2 cellular contexts compared by ENCODE assay signal in the genomic region with DNA sequence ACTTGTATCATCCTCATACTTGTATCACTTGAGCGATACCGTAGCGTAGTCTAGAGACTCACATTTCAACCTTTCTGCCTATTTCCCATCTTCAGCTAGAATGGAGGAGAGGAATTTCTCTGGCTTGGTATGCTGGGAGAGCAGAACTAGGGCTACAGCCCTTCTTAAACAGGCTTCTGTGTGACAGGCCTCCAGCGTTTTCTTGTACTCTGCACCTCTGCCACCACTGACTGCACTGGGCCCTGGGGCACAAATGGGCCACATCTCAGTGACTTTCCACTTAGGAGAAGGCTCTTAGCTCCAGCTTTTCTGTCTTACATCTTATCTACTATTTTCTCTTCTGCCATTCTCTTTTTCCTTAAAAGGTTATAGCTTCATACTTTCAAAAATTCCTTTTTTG.
TF ChIP-seq lines count a peak whose summit lies in the region.

No MANE protein-coding gene starts in this region.

TF ChIP-seq in GM23338, 12 proteins besides CTCF, POLR2A, EP300 and RAD21:
- TF ChIP-seq POLR2AphosphoS5 (IDR thresholded peaks at IDR 0.05; ENCODE audit: low read depth) (no peak), ZNF462 (CRISPR knock-in tag; IDR thresholded peaks at IDR 0.05) (no peak), NANOG (IDR thresholded peaks at IDR 0.05; ENCODE audit: borderline replicate concordance) (no peak)
- TF ChIP-seq, protein P1, sequence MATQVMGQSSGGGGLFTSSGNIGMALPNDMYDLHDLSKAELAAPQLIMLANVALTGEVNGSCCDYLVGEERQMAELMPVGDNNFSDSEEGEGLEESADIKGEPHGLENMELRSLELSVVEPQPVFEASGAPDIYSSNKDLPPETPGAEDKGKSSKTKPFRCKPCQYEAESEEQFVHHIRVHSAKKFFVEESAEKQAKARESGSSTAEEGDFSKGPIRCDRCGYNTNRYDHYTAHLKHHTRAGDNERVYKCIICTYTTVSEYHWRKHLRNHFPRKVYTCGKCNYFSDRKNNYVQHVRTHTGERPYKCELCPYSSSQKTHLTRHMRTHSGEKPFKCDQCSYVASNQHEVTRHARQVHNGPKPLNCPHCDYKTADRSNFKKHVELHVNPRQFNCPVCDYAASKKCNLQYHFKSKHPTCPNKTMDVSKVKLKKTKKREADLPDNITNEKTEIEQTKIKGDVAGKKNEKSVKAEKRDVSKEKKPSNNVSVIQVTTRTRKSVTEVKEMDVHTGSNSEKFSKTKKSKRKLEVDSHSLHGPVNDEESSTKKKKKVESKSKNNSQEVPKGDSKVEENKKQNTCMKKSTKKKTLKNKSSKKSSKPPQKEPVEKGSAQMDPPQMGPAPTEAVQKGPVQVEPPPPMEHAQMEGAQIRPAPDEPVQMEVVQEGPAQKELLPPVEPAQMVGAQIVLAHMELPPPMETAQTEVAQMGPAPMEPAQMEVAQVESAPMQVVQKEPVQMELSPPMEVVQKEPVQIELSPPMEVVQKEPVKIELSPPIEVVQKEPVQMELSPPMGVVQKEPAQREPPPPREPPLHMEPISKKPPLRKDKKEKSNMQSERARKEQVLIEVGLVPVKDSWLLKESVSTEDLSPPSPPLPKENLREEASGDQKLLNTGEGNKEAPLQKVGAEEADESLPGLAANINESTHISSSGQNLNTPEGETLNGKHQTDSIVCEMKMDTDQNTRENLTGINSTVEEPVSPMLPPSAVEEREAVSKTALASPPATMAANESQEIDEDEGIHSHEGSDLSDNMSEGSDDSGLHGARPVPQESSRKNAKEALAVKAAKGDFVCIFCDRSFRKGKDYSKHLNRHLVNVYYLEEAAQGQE (IDR thresholded peaks at IDR 0.05; ENCODE audit: unreplicated experiment), result no peak
- TF ChIP-seq, protein P2, sequence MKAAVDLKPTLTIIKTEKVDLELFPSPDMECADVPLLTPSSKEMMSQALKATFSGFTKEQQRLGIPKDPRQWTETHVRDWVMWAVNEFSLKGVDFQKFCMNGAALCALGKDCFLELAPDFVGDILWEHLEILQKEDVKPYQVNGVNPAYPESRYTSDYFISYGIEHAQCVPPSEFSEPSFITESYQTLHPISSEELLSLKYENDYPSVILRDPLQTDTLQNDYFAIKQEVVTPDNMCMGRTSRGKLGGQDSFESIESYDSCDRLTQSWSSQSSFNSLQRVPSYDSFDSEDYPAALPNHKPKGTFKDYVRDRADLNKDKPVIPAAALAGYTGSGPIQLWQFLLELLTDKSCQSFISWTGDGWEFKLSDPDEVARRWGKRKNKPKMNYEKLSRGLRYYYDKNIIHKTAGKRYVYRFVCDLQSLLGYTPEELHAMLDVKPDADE (IDR thresholded peaks at IDR 0.05), result no peak

TF ChIP-seq in IMR-90, 13 proteins besides CTCF, POLR2A, EP300 and RAD21:
- TF ChIP-seq SMC3 (IDR thresholded peaks at IDR 0.05; ENCODE audit: low read depth, low read length), result no peak
- no peak for TF ChIP-seq CHD1 (IDR thresholded peaks at IDR 0.05; ENCODE audit: low read depth, low read length)
- no peak for TF ChIP-seq NFE2L2 (IDR thresholded peaks at IDR 0.05; ENCODE audit: low read depth, low read length)
- no peak for TF ChIP-seq FOS (IDR thresholded peaks at IDR 0.05; ENCODE audit: low read depth, low read length)
- no peak for TF ChIP-seq RFX5 (IDR thresholded peaks at IDR 0.05; ENCODE audit: low read depth, low read length)
- no peak for TF ChIP-seq USF2 (IDR thresholded peaks at IDR 0.05; ENCODE audit: low read depth, low read length)
- no peak for TF ChIP-seq MAFK (IDR thresholded peaks at IDR 0.05; ENCODE audit: low read depth, low read length)
- TF ChIP-seq CEBPB (IDR thresholded peaks at IDR 0.05; ENCODE audit: low read depth, low read length), result no peak
- TF ChIP-seq MAZ (IDR thresholded peaks at IDR 0.05; ENCODE audit: borderline replicate concordance, low read depth, low read length), result no peak
TF ChIP-seq in IMR-90: peak in this region for 0.
